Comparison of ENCODE assay signal across 1 cellular context in the genomic region with DNA sequence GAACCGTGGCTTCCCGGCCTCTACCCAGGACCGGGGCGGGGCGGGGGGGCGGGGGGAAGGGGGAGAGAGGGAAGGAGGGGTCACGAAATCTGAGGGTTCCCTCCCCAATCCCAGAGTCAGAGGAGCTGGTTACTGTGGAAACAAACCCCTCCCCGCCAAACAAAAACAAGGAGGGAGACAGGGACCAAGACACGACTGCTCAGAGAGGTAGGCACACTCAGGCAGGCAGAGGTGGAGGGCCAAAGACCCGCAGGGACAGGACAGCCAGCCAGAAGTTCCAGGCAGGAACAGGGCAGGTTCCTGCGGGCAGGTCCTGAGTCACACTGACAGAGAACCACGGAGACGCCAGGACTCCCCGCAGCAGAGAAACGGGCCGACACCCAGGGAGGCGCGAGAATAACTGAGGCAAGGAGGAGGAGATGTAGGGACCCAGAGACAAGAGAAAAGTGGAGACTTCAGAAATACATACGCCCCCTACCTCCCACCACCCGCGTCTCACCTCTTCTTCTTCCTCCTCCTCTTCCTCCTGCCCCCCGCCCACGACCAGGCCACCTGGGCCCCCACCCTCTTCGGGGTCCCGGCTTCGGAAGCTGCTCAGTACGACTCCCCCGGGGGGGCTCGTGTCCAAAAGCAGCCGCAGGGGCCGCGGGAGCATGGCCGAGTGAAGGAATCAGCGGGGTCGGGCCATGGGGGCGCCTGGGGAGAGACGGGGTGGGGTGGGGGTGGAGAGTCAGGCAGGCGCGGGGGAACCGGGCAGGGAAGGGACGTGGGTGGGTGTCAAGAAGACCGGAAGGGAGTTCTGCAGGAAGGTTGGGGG.
TF ChIP-seq lines count a peak whose summit lies in the region.

No MANE protein-coding gene starts in this region.

TF ChIP-seq in GM23338, 12 proteins besides CTCF, POLR2A, EP300 and RAD21:
- TF ChIP-seq STAT1 (IDR thresholded peaks at IDR 0.05; ENCODE audit: unreplicated experiment) = no peak
- TF ChIP-seq ZNF331 (CRISPR knock-in tag; IDR thresholded peaks at IDR 0.05; ENCODE audit: low read depth) = no peak
- no peak for TF ChIP-seq POLR2AphosphoS5 (IDR thresholded peaks at IDR 0.05; ENCODE audit: low read depth)
- no peak for TF ChIP-seq ZNF114 (CRISPR knock-in tag; IDR thresholded peaks at IDR 0.05)
- no peak for TF ChIP-seq EZH2 (IDR thresholded peaks at IDR 0.05; ENCODE audit: low read depth, unreplicated experiment)
- no peak for TF ChIP-seq NANOG (IDR thresholded peaks at IDR 0.05; ENCODE audit: borderline replicate concordance)
- TF ChIP-seq, protein P1, sequence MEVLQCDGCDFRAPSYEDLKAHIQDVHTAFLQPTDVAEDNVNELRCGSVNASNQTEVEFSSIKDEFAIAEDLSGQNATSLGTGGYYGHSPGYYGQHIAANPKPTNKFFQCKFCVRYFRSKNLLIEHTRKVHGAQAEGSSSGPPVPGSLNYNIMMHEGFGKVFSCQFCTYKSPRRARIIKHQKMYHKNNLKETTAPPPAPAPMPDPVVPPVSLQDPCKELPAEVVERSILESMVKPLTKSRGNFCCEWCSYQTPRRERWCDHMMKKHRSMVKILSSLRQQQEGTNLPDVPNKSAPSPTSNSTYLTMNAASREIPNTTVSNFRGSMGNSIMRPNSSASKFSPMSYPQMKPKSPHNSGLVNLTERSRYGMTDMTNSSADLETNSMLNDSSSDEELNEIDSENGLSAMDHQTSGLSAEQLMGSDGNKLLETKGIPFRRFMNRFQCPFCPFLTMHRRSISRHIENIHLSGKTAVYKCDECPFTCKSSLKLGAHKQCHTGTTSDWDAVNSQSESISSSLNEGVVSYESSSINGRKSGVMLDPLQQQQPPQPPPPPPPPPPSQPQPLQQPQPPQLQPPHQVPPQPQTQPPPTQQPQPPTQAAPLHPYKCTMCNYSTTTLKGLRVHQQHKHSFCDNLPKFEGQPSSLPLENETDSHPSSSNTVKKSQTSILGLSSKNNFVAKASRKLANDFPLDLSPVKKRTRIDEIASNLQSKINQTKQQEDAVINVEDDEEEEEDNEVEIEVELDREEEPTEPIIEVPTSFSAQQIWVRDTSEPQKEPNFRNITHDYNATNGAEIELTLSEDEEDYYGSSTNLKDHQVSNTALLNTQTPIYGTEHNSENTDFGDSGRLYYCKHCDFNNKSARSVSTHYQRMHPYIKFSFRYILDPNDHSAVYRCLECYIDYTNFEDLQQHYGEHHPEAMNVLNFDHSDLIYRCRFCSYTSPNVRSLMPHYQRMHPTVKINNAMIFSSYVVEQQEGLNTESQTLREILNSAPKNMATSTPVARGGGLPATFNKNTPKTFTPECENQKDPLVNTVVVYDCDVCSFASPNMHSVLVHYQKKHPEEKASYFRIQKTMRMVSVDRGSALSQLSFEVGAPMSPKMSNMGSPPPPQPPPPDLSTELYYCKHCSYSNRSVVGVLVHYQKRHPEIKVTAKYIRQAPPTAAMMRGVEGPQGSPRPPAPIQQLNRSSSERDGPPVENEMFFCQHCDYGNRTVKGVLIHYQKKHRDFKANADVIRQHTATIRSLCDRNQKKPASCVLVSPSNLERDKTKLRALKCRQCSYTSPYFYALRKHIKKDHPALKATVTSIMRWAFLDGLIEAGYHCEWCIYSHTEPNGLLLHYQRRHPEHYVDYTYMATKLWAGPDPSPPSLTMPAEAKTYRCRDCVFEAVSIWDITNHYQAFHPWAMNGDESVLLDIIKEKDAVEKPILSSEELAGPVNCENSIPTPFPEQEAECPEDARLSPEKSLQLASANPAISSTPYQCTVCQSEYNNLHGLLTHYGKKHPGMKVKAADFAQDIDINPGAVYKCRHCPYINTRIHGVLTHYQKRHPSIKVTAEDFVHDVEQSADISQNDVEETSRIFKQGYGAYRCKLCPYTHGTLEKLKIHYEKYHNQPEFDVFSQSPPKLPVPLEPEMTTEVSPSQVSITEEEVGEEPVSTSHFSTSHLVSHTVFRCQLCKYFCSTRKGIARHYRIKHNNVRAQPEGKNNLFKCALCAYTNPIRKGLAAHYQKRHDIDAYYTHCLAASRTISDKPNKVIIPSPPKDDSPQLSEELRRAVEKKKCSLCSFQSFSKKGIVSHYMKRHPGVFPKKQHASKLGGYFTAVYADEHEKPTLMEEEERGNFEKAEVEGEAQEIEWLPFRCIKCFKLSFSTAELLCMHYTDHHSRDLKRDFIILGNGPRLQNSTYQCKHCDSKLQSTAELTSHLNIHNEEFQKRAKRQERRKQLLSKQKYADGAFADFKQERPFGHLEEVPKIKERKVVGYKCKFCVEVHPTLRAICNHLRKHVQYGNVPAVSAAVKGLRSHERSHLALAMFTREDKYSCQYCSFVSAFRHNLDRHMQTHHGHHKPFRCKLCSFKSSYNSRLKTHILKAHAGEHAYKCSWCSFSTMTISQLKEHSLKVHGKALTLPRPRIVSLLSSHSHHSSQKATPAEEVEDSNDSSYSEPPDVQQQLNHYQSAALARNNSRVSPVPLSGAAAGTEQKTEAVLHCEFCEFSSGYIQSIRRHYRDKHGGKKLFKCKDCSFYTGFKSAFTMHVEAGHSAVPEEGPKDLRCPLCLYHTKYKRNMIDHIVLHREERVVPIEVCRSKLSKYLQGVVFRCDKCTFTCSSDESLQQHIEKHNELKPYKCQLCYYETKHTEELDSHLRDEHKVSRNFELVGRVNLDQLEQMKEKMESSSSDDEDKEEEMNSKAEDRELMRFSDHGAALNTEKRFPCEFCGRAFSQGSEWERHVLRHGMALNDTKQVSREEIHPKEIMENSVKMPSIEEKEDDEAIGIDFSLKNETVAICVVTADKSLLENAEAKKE (CRISPR knock-in tag; IDR thresholded peaks at IDR 0.05) = no peak
- TF ChIP-seq CREB1 (CRISPR knock-in tag; IDR thresholded peaks at IDR 0.05; ENCODE audit: low read depth) = no peak
- TF ChIP-seq EZH2phosphoT487 (IDR thresholded peaks at IDR 0.05; ENCODE audit: unreplicated experiment) = no peak
- no peak for TF ChIP-seq JUNB (IDR thresholded peaks at IDR 0.05; ENCODE audit: unreplicated experiment)
- TF ChIP-seq, protein P2, sequence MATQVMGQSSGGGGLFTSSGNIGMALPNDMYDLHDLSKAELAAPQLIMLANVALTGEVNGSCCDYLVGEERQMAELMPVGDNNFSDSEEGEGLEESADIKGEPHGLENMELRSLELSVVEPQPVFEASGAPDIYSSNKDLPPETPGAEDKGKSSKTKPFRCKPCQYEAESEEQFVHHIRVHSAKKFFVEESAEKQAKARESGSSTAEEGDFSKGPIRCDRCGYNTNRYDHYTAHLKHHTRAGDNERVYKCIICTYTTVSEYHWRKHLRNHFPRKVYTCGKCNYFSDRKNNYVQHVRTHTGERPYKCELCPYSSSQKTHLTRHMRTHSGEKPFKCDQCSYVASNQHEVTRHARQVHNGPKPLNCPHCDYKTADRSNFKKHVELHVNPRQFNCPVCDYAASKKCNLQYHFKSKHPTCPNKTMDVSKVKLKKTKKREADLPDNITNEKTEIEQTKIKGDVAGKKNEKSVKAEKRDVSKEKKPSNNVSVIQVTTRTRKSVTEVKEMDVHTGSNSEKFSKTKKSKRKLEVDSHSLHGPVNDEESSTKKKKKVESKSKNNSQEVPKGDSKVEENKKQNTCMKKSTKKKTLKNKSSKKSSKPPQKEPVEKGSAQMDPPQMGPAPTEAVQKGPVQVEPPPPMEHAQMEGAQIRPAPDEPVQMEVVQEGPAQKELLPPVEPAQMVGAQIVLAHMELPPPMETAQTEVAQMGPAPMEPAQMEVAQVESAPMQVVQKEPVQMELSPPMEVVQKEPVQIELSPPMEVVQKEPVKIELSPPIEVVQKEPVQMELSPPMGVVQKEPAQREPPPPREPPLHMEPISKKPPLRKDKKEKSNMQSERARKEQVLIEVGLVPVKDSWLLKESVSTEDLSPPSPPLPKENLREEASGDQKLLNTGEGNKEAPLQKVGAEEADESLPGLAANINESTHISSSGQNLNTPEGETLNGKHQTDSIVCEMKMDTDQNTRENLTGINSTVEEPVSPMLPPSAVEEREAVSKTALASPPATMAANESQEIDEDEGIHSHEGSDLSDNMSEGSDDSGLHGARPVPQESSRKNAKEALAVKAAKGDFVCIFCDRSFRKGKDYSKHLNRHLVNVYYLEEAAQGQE (IDR thresholded peaks at IDR 0.05; ENCODE audit: unreplicated experiment) = no peak
- TF ChIP-seq, protein P3, sequence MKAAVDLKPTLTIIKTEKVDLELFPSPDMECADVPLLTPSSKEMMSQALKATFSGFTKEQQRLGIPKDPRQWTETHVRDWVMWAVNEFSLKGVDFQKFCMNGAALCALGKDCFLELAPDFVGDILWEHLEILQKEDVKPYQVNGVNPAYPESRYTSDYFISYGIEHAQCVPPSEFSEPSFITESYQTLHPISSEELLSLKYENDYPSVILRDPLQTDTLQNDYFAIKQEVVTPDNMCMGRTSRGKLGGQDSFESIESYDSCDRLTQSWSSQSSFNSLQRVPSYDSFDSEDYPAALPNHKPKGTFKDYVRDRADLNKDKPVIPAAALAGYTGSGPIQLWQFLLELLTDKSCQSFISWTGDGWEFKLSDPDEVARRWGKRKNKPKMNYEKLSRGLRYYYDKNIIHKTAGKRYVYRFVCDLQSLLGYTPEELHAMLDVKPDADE (IDR thresholded peaks at IDR 0.05) = no peak
TF ChIP-seq in GM23338: peak in this region for 0.
